1 cellular context compared by ENCODE assay signal in the genomic region with DNA sequence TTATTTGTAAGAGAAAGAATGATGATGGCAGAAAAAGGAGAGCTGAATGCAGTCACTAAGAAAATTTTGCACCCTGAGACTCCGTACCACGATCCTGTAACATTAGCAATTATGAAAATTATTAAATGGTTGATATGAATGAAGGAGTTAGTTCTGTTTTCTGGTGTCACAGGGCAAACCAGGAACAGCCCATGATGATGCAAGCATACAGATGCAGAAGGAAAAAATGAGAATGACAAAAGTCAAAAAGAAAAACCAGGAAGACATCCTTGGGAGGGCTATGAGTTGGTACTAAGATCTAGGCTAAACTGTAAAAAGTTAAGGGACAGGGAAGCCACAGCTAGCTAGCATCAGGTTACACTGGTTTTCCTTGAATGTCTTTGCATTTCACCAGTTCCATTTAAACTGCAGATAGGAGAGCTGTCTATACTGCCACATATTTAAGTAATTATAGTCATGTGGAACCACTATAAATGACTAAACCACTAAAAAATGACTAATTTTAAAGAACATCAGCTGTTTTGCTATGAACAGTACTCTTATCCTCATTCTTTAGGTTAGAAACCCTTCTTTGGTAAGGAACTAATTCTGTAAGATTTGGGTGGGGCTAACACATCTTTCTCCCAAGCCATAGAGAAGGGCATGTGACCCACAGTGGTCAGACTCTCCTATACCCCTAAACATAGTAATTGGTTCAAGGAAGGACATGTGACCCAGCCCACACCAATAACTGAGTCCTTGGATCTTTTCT.
TF ChIP-seq lines count a peak whose summit lies in the region.

No MANE protein-coding gene starts in this region.

TF ChIP-seq in IMR-90, 13 proteins besides CTCF, POLR2A, EP300 and RAD21:
- TF ChIP-seq, protein P1, sequence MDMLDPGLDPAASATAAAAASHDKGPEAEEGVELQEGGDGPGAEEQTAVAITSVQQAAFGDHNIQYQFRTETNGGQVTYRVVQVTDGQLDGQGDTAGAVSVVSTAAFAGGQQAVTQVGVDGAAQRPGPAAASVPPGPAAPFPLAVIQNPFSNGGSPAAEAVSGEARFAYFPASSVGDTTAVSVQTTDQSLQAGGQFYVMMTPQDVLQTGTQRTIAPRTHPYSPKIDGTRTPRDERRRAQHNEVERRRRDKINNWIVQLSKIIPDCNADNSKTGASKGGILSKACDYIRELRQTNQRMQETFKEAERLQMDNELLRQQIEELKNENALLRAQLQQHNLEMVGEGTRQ (IDR thresholded peaks at IDR 0.05; ENCODE audit: low read depth, low read length): peak; percentile 81
- TF ChIP-seq CEBPB (IDR thresholded peaks at IDR 0.05; ENCODE audit: low read depth, low read length) (peak; percentile 65), RFX5 (IDR thresholded peaks at IDR 0.05; ENCODE audit: low read depth, low read length) (no peak)
TF ChIP-seq in IMR-90: peak in this region for 2.
